10 cellular contexts compared by ENCODE assay signal in genomic region chr6:132566404-132566803, GRCh38. TPM values are rescaled to one million over a fixed set of nuclear protein-coding genes. Genes with fewer than 3 reads are reported as not detected.
"Had no signal": no experiment of that assay in that cellular context is flagged by ENCODE, and none has a peak within 500 bp of the region (broad histone marks: within the 10 kb centered on the region; RNA-seq: fewer than 3 reads in every experiment).

No MANE protein-coding gene starts in this region.

- H3K4me3 ChIP-seq: K562 had no signal

- ATAC-seq: K562 had no signal

- H3K4me2 ChIP-seq: KMS-11 had no signal

- H3K9ac ChIP-seq: KMS-11 had no signal

- DNase-seq: IMR-90, KBM-7, KG1 had no signal

- FAIRE-seq: HTR-8/SVneo, K562 had no signal

- H3K27ac ChIP-seq: HL-60, KMS-11 had no signal

RNA-seq across cellular contexts. Expression of gene TAAR6, which starts 3.7 kb away (rescaled TPM):
- total RNA-seq: HT-29, HT1080, IMR-90, K562 had no signal
- polyA plus RNA-seq: IgD-negative memory B cell, IMR-90, K562 had no signal

RNA-seq across cellular contexts. Expression of gene TAAR8, which starts 13.9 kb away (rescaled TPM):
- total RNA-seq: HT-29, HT1080, IMR-90, K562 had no signal
- polyA plus RNA-seq: IgD-negative memory B cell, IMR-90, K562 had no signal

RNA-seq across cellular contexts. Expression of gene TAAR5, which starts 23.1 kb away (rescaled TPM):
- total RNA-seq: HT-29, HT1080, IMR-90, K562 had no signal
- polyA plus RNA-seq: IgD-negative memory B cell, IMR-90, K562 had no signal

RNA-seq across cellular contexts. Expression of gene TAAR9, which starts 28.3 kb away (rescaled TPM):
- total RNA-seq: HT-29, HT1080, IMR-90, K562 had no signal
- polyA plus RNA-seq: IgD-negative memory B cell, IMR-90, K562 had no signal
